1 cellular context compared by ENCODE assay signal in genomic region chr11:528815-529728, GRCh38.
TF ChIP-seq lines count a peak whose summit lies in the region.

No MANE protein-coding gene starts in this region.

TF ChIP-seq in IMR-90, 13 proteins besides CTCF, POLR2A, EP300 and RAD21:
- no peak for TF ChIP-seq RFX5 (IDR thresholded peaks at IDR 0.05; ENCODE audit: low read depth, low read length)
- TF ChIP-seq FOS (IDR thresholded peaks at IDR 0.05; ENCODE audit: low read depth, low read length), result no peak
- TF ChIP-seq, protein P1, sequence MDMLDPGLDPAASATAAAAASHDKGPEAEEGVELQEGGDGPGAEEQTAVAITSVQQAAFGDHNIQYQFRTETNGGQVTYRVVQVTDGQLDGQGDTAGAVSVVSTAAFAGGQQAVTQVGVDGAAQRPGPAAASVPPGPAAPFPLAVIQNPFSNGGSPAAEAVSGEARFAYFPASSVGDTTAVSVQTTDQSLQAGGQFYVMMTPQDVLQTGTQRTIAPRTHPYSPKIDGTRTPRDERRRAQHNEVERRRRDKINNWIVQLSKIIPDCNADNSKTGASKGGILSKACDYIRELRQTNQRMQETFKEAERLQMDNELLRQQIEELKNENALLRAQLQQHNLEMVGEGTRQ (IDR thresholded peaks at IDR 0.05; ENCODE audit: low read depth, low read length), result no peak
